ENCODE assay signal across 15 cellular contexts in the genomic region with DNA sequence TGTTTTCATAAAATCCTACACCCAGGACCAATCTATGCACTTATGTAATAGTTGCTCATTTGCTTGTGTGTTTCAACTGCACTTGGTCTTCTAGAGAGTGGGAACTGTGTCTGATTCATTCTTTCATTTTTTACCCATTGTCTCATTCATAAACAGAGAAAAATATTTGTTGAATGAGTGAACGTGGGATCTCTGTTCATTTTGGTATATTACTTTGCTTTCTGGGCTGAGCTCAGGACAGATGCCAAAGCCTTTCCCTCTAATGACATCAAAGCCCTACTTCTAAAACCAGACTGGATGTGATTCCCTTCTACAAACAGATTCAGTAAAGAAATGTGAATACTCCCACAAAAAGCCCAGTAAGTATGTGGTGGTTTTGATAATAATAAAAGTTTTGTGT.
DNase-seq lines count a peak whose midpoint lies in the region; ATAC-seq and TF ChIP-seq lines count a peak whose summit lies in the region.
"Had no signal": no experiment of that assay in that cellular context is flagged by ENCODE, and none has a peak within 500 bp of the region (broad histone marks: within the 10 kb centered on the region; RNA-seq: fewer than 3 reads in every experiment).

No MANE protein-coding gene starts in this region.

- H2BK120ac ChIP-seq in mesenchymal stem cell (ENCODE audit: low read depth, low read length) (no peak overlapping the region), neuronal stem cell (ENCODE audit: low read depth, low read length) (no peak overlapping the region)

- intact Hi-C loops in PC-3 (cut with micrococcal nuclease), result no loop called here

- CTCF ChIA-PET in BJ (lab: Yijun Ruan, JAX) (interaction anchor here (1.0 to 1.4 kb wide), 3 partner anchors 10 to 114 kb away, joined by 4 read pairs; no protein-coding TSS in a partner anchor), PC-3 (lab: Charles Lee) (no interaction called here)

- no peak overlapping the region for H2AFZ ChIP-seq in PC-3 (ENCODE audit: low read length)
- no peak overlapping the region for H2AFZ ChIP-seq in mesenchymal stem cell (ENCODE audit: low read depth, low read length)
- no peak overlapping the region for H2AFZ ChIP-seq in neuronal stem cell (ENCODE audit: low read length)

- H3K4me2 ChIP-seq in PC-3 (ENCODE audit: low read length), result peak overlapping the region; percentile 33; the same call in 1 of the 2 replicates
- no peak overlapping the region for H3K4me2 ChIP-seq in mesenchymal stem cell (ENCODE audit: low read length, poor library complexity, severe bottlenecking)
- H3K4me2 ChIP-seq in neuronal stem cell (ENCODE audit: insufficient read depth, low read length, poor library complexity, severe bottlenecking), result no peak overlapping the region

- H3K14ac ChIP-seq in mesenchymal stem cell (ENCODE audit: low read length in 2 of 2) (no peak overlapping the region), neuronal stem cell (ENCODE audit: low read length) (no peak overlapping the region)

- H2BK5ac ChIP-seq in mesenchymal stem cell (ENCODE audit: low read depth, low read length, poor library complexity, severe bottlenecking) (no peak overlapping the region), neuronal stem cell (ENCODE audit: low read length) (no peak overlapping the region)

- H3K18ac ChIP-seq in mesenchymal stem cell (ENCODE audit: low read depth in 1 of 2, low read length in 2 of 2) (no peak overlapping the region), neuronal stem cell (ENCODE audit: low read length) (no peak overlapping the region)

- H3K9ac ChIP-seq in PC-3 (ENCODE audit: low read length) (no peak overlapping the region), mesenchymal stem cell (ENCODE audit: low read length) (peak overlapping the region; percentile 23), neuronal stem cell (ENCODE audit: low read depth, low read length, poor library complexity) (no peak overlapping the region)

- H3K4ac ChIP-seq in mesenchymal stem cell (ENCODE audit: low read depth in 1 of 2, low read length in 2 of 2) (no peak overlapping the region), neuronal stem cell (ENCODE audit: low read length) (no peak overlapping the region)

- H3K4me3 ChIP-seq in BJ (ENCODE audit: low read depth, low read length) (no peak overlapping the region), PC-3 (ENCODE audit: low read length) (no peak overlapping the region), choroid plexus epithelial cell (ENCODE audit: low read depth, low read length) (no peak overlapping the region), mesenchymal stem cell (ENCODE audit: insufficient read depth in 1 of 2, low read depth in 1 of 2, low read length in 2 of 2) (no peak overlapping the region), neuronal stem cell (ENCODE audit: low read length in 2 of 2) (no peak overlapping the region)
- H3K4me3 ChIP-seq: prostate gland had no signal

- DNase-seq in BJ (ENCODE audit: low read depth) (peak; percentile 98), PC-3 (peak; percentile 63), choroid plexus epithelial cell (ENCODE audit: low read depth) (peak; percentile 89), mesenchymal stem cell (peak; percentile 73), neuronal stem cell (ENCODE audit: low spot score) (no peak), GM19240 (ENCODE audit: insufficient read length, low spot score) (no peak), activated gamma-delta T cell treated with Interleukin-2 at 50 U/mL for 16 hours (no peak)
- DNase-seq: activated CD8-positive, alpha-beta memory T cell treated with anti-CD3 and anti-CD28 coated beads, Interleukin-2, amount 10 ng/mL, durations not matched to agents 7 days and 5 days; GF-D8; midbrain; NCI-H510A treated with DMSO at 0.1 percent for 48 hours; stimulated activated CD4-positive, alpha-beta T cell treated with anti-CD3 and anti-CD28 coated beads, Interleukin-4, amount 100 ng/mL, for 4 hours; stimulated activated naive CD8-positive, alpha-beta T cell treated with anti-CD3 and anti-CD28 coated beads, Interleukin-15, Interleukin-2, amounts not matched to agents 100 U/mL and 50 U/mL, for 24 hours had no signal

- H3K27me3 ChIP-seq in BJ (ENCODE audit: control insufficient read depth, insufficient read depth, low read length) (no peaks in the 10 kb centered on the region), PC-3 (ENCODE audit: low read length) (no peaks in the 10 kb centered on the region), mesenchymal stem cell (ENCODE audit: control insufficient read depth in 1 of 2, insufficient read depth in 1 of 2, low read length in 2 of 2) (no peaks in the 10 kb centered on the region), neuronal stem cell (ENCODE audit: control insufficient read depth in 3 of 3, insufficient read depth in 3 of 3, low read depth in 1 of 3, low read length in 3 of 3) (no peaks in the 10 kb centered on the region)

- BruUV-seq in PC-3 (replicated peaks; lab: Mats Ljungman, UMichigan), result no TSS peak

- H2BK12ac ChIP-seq in mesenchymal stem cell (ENCODE audit: low read length in 2 of 2) (no peak overlapping the region), neuronal stem cell (ENCODE audit: low read length) (no peak overlapping the region)

- peak; percentile 78 for ATAC-seq in PC-3
- ATAC-seq in HG03139 (IDR thresholded peaks at IDR 0.05; ENCODE audit: unreplicated experiment), result no peak
- ATAC-seq: activated CD8-positive, alpha-beta memory T cell treated with anti-CD3 and anti-CD28 coated beads, Interleukin-2, amount 10 ng/mL, durations not matched to agents 7 days and 5 days; stimulated activated naive CD8-positive, alpha-beta T cell treated with anti-CD3 and anti-CD28 coated beads, Interleukin-15, Interleukin-2, amounts not matched to agents 100 U/mL and 50 U/mL, for 24 hours had no signal

- peaks cover 14% of the 10 kb centered on the region for H3K79me1 ChIP-seq in mesenchymal stem cell (replicated peaks; ENCODE audit: low read length, poor library complexity, severe bottlenecking)
- no peaks in the 10 kb centered on the region for H3K79me1 ChIP-seq in neuronal stem cell (ENCODE audit: low read depth, low read length)

- no peaks in the 10 kb centered on the region for H3K79me2 ChIP-seq in PC-3 (ENCODE audit: low read length)

- H3K4me1 ChIP-seq in PC-3 (ENCODE audit: insufficient read depth, low read length), result peaks cover 7% of the 10 kb centered on the region
- H3K4me1 ChIP-seq in mesenchymal stem cell (ENCODE audit: control insufficient read depth, insufficient read depth, low read depth, low read length), result peaks cover 3% of the 10 kb centered on the region
- peaks cover 0 to 2% of the 10 kb centered on the region in 2 donors for H3K4me1 ChIP-seq in neuronal stem cell (ENCODE audit: control insufficient read depth in 2 of 2, insufficient read depth in 1 of 2, low read depth in 1 of 2, low read length in 2 of 2)
- H3K4me1 ChIP-seq: prostate gland had no signal

- no peaks in the 10 kb centered on the region for H3F3A ChIP-seq in PC-3 (ENCODE audit: low read length, unreplicated experiment)

- H4K20me1 ChIP-seq in PC-3 (ENCODE audit: low read length), result no peaks in the 10 kb centered on the region

- H4K8ac ChIP-seq in mesenchymal stem cell (ENCODE audit: low read length) (no peak overlapping the region), neuronal stem cell (ENCODE audit: low read depth, low read length) (no peak overlapping the region)

- H3K23ac ChIP-seq in mesenchymal stem cell (ENCODE audit: low read length in 2 of 2), result no peak overlapping the region
- no peak overlapping the region for H3K23ac ChIP-seq in neuronal stem cell (ENCODE audit: low read depth, low read length, poor library complexity)

- H3K9me2 ChIP-seq in PC-3 (replicated peaks; ENCODE audit: low read length), result no peaks in the 10 kb centered on the region

- H3K27ac ChIP-seq in PC-3 (ENCODE audit: low read length) (peak overlapping the region; percentile 61), mesenchymal stem cell (ENCODE audit: low read length, poor library complexity, severe bottlenecking) (no peak overlapping the region), neuronal stem cell (replicated peaks; ENCODE audit: low read length) (no peak overlapping the region)
- H3K27ac ChIP-seq: prostate gland had no signal

- H3K9me3 ChIP-seq in PC-3 (ENCODE audit: low read length), result no peaks in the 10 kb centered on the region
- no peaks in the 10 kb centered on the region for H3K9me3 ChIP-seq in mesenchymal stem cell (ENCODE audit: control insufficient read depth, low read length)
- no peaks in the 10 kb centered on the region for H3K9me3 ChIP-seq in neuronal stem cell (replicated peaks in 1 of 2; ENCODE audit: control insufficient read depth in 2 of 2, insufficient read depth in 1 of 2, low read depth in 1 of 2, low read length in 2 of 2)
- H3K9me3 ChIP-seq: prostate gland had no signal

- H4K91ac ChIP-seq in mesenchymal stem cell (ENCODE audit: low read length) (no peak overlapping the region), neuronal stem cell (ENCODE audit: low read depth, low read length, poor library complexity) (no peak overlapping the region)

- WGBS in mesenchymal stem cell, result no CpG with 5 or more reads among the region's 1 CpG
- no CpG with 5 or more reads among the region's 1 CpG for WGBS in neuronal stem cell (ENCODE audit: extremely low coverage in 2 of 2, insufficient read length in 2 of 2, insufficient replicate concordance in 1 of 2), 2 donors

- TF ChIP-seq CTCF in BJ (IDR thresholded peaks at IDR 0.05; ENCODE audit: insufficient read depth, low read depth, low read length) (no peak), PC-3 (conservative IDR thresholded peaks at IDR 0.05; ENCODE audit: low read depth, low read length) (no peak), choroid plexus epithelial cell (conservative IDR thresholded peaks at IDR 0.05; ENCODE audit: low read depth, low read length) (no peak)

- POLR2A ChIA-PET in BJ (lab: Charles Lee), result no interaction called here
- POLR2A ChIA-PET in PC-3 (lab: Charles Lee; ENCODE audit: unreplicated experiment), result interaction anchor here (0.5 to 0.6 kb wide), 2 partner anchors 109 to 152 kb away, joined by 3 read pairs; no protein-coding TSS in a partner anchor

- no peaks in the 10 kb centered on the region for H3K36me3 ChIP-seq in BJ (ENCODE audit: control insufficient read depth, insufficient read depth, low read length)
- H3K36me3 ChIP-seq in PC-3 (ENCODE audit: low read depth, low read length), result no peaks in the 10 kb centered on the region
- H3K36me3 ChIP-seq in mesenchymal stem cell (ENCODE audit: control insufficient read depth in 1 of 2, insufficient read depth in 2 of 2, low read depth in 1 of 2, low read length in 2 of 2), result no peaks in the 10 kb centered on the region
- no peaks in the 10 kb centered on the region for H3K36me3 ChIP-seq in neuronal stem cell (replicated peaks in 1 of 2; ENCODE audit: control insufficient read depth in 2 of 2, insufficient read depth in 2 of 2, low read length in 2 of 2)
- H3K36me3 ChIP-seq: prostate gland had no signal

- no peak overlapping the region for H2AK5ac ChIP-seq in mesenchymal stem cell (ENCODE audit: low read length, severe bottlenecking)
- no peak overlapping the region for H2AK5ac ChIP-seq in neuronal stem cell (ENCODE audit: low read depth, low read length)

- no peak overlapping the region for H2BK15ac ChIP-seq in mesenchymal stem cell (ENCODE audit: low read depth, poor library complexity, severe bottlenecking)
- H2BK15ac ChIP-seq in neuronal stem cell (ENCODE audit: low read length), result no peak overlapping the region

Comparison
In these comparisons a context has a peak if more than half of its experiments do, and no peak if none do; other contexts are left out.
1. DNase-seq: peak in BJ (single experiment), PC-3 (single experiment), choroid plexus epithelial cell (single experiment) and mesenchymal stem cell (single experiment); none in neuronal stem cell (single experiment), GM19240 (single experiment) and activated gamma-delta T cell treated with Interleukin-2 at 50 U/mL for 16 hours (single experiment).